Comparison of ENCODE assay signal across 19 cellular contexts in the genomic region with DNA sequence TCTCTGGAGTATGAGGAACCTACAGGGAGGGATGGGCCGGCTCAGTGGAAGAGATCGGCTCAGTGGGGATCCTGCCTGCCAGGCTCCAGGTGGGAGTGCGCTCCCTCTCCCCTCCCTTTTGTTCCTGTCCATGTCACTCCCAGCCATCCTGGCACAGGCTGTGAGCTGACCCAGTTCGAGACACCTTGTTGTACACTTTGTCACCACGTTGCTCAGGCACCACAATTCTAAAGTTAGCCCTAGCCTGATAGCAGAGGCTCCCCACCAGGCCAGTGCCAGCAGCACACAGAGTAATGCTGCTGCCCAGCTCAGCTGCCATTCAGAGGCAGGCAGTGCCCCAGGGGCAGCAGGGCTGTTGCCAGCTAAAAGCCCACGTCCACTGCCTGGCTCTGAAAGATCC. TPM values are rescaled to one million over a fixed set of nuclear protein-coding genes. Genes with fewer than 3 reads are reported as not detected.
A peak's percentile ranks its signal among the peaks of the same experiment; 100 is the strongest.
DNase-seq lines count a peak whose midpoint lies in the region; ATAC-seq, FAIRE-seq and TF ChIP-seq lines count a peak whose summit lies in the region.
"Had no signal": no experiment of that assay in that cellular context is flagged by ENCODE, and none has a peak within 500 bp of the region (broad histone marks: within the 10 kb centered on the region; RNA-seq: fewer than 3 reads in every experiment).

No MANE protein-coding gene starts in this region.

- H3K27ac Mint-ChIP-seq in activated CD4-positive, alpha-beta memory T cell treated with anti-CD3 and anti-CD28 coated beads for 36 hours = no peak overlapping the region

- H3K4me3 ChIP-seq in kidney (ENCODE audit: low read length in 2 of 2) (no peak overlapping the region), stomach (no peak overlapping the region)
- H3K4me3 ChIP-seq: smooth muscle cell had no signal

- CTCF ChIA-PET in activated CD4-positive, alpha-beta memory T cell treated with anti-CD3 and anti-CD28 coated beads for 36 hours (lab: Charles Lee) = interaction anchor here (2.5 to 4.7 kb wide), 2 partner anchors 70 to 212 kb away, joined by 18 to 30 read pairs; partner anchors contain the start of gene RASD1

- no peak for TF ChIP-seq CTCF in kidney (IDR thresholded peaks at IDR 0.05; ENCODE audit: borderline replicate concordance, extremely low read depth, insufficient read depth)
- TF ChIP-seq CTCF in stomach (IDR thresholded peaks at IDR 0.05) = no peak

- no peak overlapping the region for H3K4me3 Mint-ChIP-seq in activated CD4-positive, alpha-beta memory T cell treated with anti-CD3 and anti-CD28 coated beads for 36 hours

- H3K27ac ChIP-seq in caudate nucleus (ENCODE audit: low read depth, low read length) = peak overlapping the region; percentile 24
- H3K27ac ChIP-seq in kidney (ENCODE audit: low read depth in 2 of 2, low read length in 2 of 2) = peak overlapping the region; percentile 68 to 88
- H3K27ac ChIP-seq in stomach = peak overlapping the region; percentile 53 to 87 (median 68)

- H3K27me3 Mint-ChIP-seq in activated CD4-positive, alpha-beta memory T cell treated with anti-CD3 and anti-CD28 coated beads for 36 hours = no peaks in the 10 kb centered on the region

- H3K4me1 Mint-ChIP-seq in activated CD4-positive, alpha-beta memory T cell treated with anti-CD3 and anti-CD28 coated beads for 36 hours (ENCODE audit: low read depth) = no peaks in the 10 kb centered on the region

- H3K36me3 ChIP-seq in kidney (ENCODE audit: control insufficient read depth in 1 of 2, insufficient read depth in 2 of 2, low read length in 2 of 2) = no peaks in the 10 kb centered on the region
- no peaks in the 10 kb centered on the region for H3K36me3 ChIP-seq in stomach

- H3K9me3 Mint-ChIP-seq in activated CD4-positive, alpha-beta memory T cell treated with anti-CD3 and anti-CD28 coated beads for 36 hours = no peaks in the 10 kb centered on the region
- H3K9me3 Mint-ChIP-seq: activated naive CD4-positive, alpha-beta T cell treated with anti-CD3 and anti-CD28 coated beads, Interleukin-2, amount 50 U/mL, for 72 hours had no signal

- in situ Hi-C loops in G401 (cut with HindIII; ENCODE audit: low sequenced_read_pairs) = no loop called here

- no peak for ATAC-seq in GM18907 (IDR thresholded peaks at IDR 0.05; ENCODE audit: unreplicated experiment)
- ATAC-seq in GM18511 (IDR thresholded peaks at IDR 0.05; ENCODE audit: unreplicated experiment) = no peak
- ATAC-seq: activated naive CD4-positive, alpha-beta T cell treated with anti-CD3 and anti-CD28 coated beads, Interleukin-2, amount 50 U/mL, for 72 hours had no signal

- TF ChIP-seq POLR2A in stomach (IDR thresholded peaks at IDR 0.05) = no peak

- TF ChIP-seq EP300 in stomach (IDR thresholded peaks at IDR 0.05) = no peak

- POLR2A ChIA-PET in activated CD4-positive, alpha-beta memory T cell treated with anti-CD3 and anti-CD28 coated beads for 36 hours (lab: Charles Lee) = no interaction called here

- DNase-seq in G401 (ENCODE audit: low spot score) = peak; percentile 89
- peak in 2 of 61 donors; percentile 43 to 72 for DNase-seq in caudate nucleus (lab: John Stamatoyannopoulos, UW)
- DNase-seq in kidney = no peak
- peak; percentile 64 for DNase-seq in stomach
- no peak for DNase-seq in activated T-cell treated with anti-CD3 and anti-CD28 coated beads for 4 hours
- no peak for DNase-seq in activated CD4-positive, alpha-beta memory T cell treated with anti-CD3 and anti-CD28 coated beads for 36 hours
- DNase-seq: activated CD4-positive, alpha-beta T cell treated with anti-CD3 and anti-CD28 coated beads, Interleukin-2, amount 50 U/mL, for 48 hours; activated T-cell treated with anti-CD3 and anti-CD28 coated beads, Interleukin-2, amount 50 U/mL, for 48 hours; effector memory CD4-positive, alpha-beta T cell; HCEC 1CT; Kasumi-1; NCI-H146; NCI-H2227 treated with DMSO at 0.1 percent for 48 hours; T-helper 1 cell had no signal

- H3K9me3 ChIP-seq in kidney (ENCODE audit: control insufficient read depth in 1 of 2, low read length in 2 of 2) (no peaks in the 10 kb centered on the region), stomach (no peaks in the 10 kb centered on the region)

- FAIRE-seq in kidney (lab: Jason Lieb, UNC) = no peak
- FAIRE-seq: keratinocyte had no signal

- no peaks in the 10 kb centered on the region for H3K27me3 ChIP-seq in stomach

- H3K4me1 ChIP-seq in kidney (ENCODE audit: control insufficient read depth in 1 of 2, insufficient read depth in 1 of 2, low read depth in 1 of 2, low read length in 2 of 2) (peaks cover 44 to 57% of the 10 kb centered on the region in 2 donors), stomach (peaks cover 44 to 93% (median 83%) of the 10 kb centered on the region in 4 donors)

- intact Hi-C loops in kidney (cut with DNase I) = no loop called here
- intact Hi-C loops in stomach (cut with DNase I; ENCODE audit: low total_unique reads) = no loop called here
- intact Hi-C loops in activated CD4-positive, alpha-beta memory T cell treated with anti-CD3 and anti-CD28 coated beads for 36 hours (cut with micrococcal nuclease) = loop anchor here (5.0 kb wide), 1 partner anchor 70 kb away; the partner anchor contains the start of gene RASD1

- WGBS in stomach, 5 donors = 38 to 50% (median 43%) methylated on average over 5 to 6 of the region's 6 CpGs

- H3K36me3 Mint-ChIP-seq in activated CD4-positive, alpha-beta memory T cell treated with anti-CD3 and anti-CD28 coated beads for 36 hours = no peaks in the 10 kb centered on the region
- H3K36me3 Mint-ChIP-seq: activated naive CD4-positive, alpha-beta T cell treated with anti-CD3 and anti-CD28 coated beads, Interleukin-2, amount 50 U/mL, for 72 hours had no signal

- peak overlapping the region in 1 of 2 donors; percentile 48 for H3K9ac ChIP-seq in kidney (ENCODE audit: low read length in 2 of 2)

RNA-seq across cellular contexts. Expression of gene PEMT, which starts 24.4 kb away (rescaled TPM):
- total RNA-seq in G401 (2014; rRNA removed; shearing (Covaris generic)) = 43.1 and 71.6 TPM in 2 replicates
- 36.8 TPM for total RNA-seq in kidney
- polyA plus RNA-seq in kidney (ENCODE audit: insufficient read depth, low read depth, low replicate concordance) = 52.1 TPM
- total RNA-seq in stomach = 10 to 100 TPM in 4 of 5 donors, 1 to 10 TPM in 1; 7.0 to 44.6 (median 30.3) TPM
- polyA plus RNA-seq in stomach = 10 to 100 TPM; 13.3 to 38.1 (median 23.7) TPM
- 10 to 100 TPM; 38.3 to 41.1 TPM for total RNA-seq in activated CD4-positive, alpha-beta memory T cell treated with anti-CD3 and anti-CD28 coated beads for 36 hours

Comparison
In these comparisons a context has a peak if more than half of its experiments do, and no peak if none do; other contexts are left out.
1. DNase-seq: peak in G401 (single experiment) and stomach (single experiment); none in kidney (single experiment), activated T-cell treated with anti-CD3 and anti-CD28 coated beads for 4 hours (single experiment) and activated CD4-positive, alpha-beta memory T cell treated with anti-CD3 and anti-CD28 coated beads for 36 hours (single experiment).
2. H3K27ac ChIP-seq: peak in every context shown above with its lines; median percentile 78 in kidney; 68 in stomach; 24 in caudate nucleus.